ENCODE assay signal across 19 cellular contexts in the genomic region with DNA sequence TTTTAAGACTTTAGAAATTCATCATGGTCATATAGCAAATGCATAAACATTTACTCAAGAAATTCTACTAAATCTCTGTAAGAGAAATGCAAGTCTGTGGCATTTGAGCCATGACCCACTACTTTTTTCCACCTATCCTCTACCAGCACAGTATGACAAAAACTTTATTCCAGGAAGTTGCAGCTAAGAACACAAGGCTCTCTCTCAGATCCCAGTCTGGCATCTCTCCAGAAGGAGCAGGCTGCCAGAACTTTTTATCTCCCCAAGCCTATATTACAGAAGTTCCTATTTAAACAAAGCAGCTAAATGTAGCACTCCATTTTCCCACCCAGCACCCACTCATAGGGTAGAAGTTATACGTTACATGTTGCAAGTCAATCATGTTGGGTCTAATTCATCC. TPM values are rescaled to one million over a fixed set of nuclear protein-coding genes. Genes with fewer than 3 reads are reported as not detected.
A peak's percentile ranks its signal among the peaks of the same experiment; 100 is the strongest.
DNase-seq lines count a peak whose midpoint lies in the region; FAIRE-seq and TF ChIP-seq lines count a peak whose summit lies in the region.
"Had no signal": no experiment of that assay in that cellular context is flagged by ENCODE, and none has a peak within 500 bp of the region (broad histone marks: within the 10 kb centered on the region; RNA-seq: fewer than 3 reads in every experiment).

No MANE protein-coding gene starts in this region.

- H3K4me3 Mint-ChIP-seq in activated CD4-positive, alpha-beta T cell treated with anti-CD3 and anti-CD28 coated beads, Interleukin-2, amount 10 ng/mL, durations not matched to agents 24 days and 14 days: no peak overlapping the region
- H3K4me3 Mint-ChIP-seq: effector memory CD8-positive, alpha-beta T cell; T-cell had no signal

- H3K4me1 ChIP-seq in endothelial cell of umbilical vein (ENCODE audit: control insufficient read depth, extremely low read depth, insufficient read depth, low read length): no peaks in the 10 kb centered on the region
- no peaks in the 10 kb centered on the region for H3K4me1 ChIP-seq in mesenchymal stem cell (ENCODE audit: control insufficient read depth, insufficient read depth, low read depth, low read length)
- H3K4me1 ChIP-seq in smooth muscle cell (ENCODE audit: low read depth): no peaks in the 10 kb centered on the region
- H3K4me1 ChIP-seq: suprapubic skin had no signal

- H3K14ac ChIP-seq in mesenchymal stem cell (ENCODE audit: low read length in 2 of 2): no peak overlapping the region

- no peak overlapping the region for H2BK12ac ChIP-seq in mesenchymal stem cell (ENCODE audit: low read length in 2 of 2)

- no peaks in the 10 kb centered on the region for H3K9me1 ChIP-seq in endothelial cell of umbilical vein (replicated peaks; ENCODE audit: control insufficient read depth, extremely low read depth, insufficient read depth, low read length)

- H3K36me3 ChIP-seq in endothelial cell of umbilical vein (ENCODE audit: control insufficient read depth in 2 of 2, extremely low read depth in 1 of 2, insufficient read depth in 2 of 2, low read length in 2 of 2): no peaks in the 10 kb centered on the region
- no peaks in the 10 kb centered on the region for H3K36me3 ChIP-seq in mesenchymal stem cell (ENCODE audit: control insufficient read depth in 1 of 2, insufficient read depth in 2 of 2, low read depth in 1 of 2, low read length in 2 of 2)
- H3K36me3 ChIP-seq in smooth muscle cell (ENCODE audit: low read depth): no peaks in the 10 kb centered on the region
- H3K36me3 ChIP-seq: suprapubic skin had no signal

- H3K27ac ChIP-seq in endothelial cell of umbilical vein (ENCODE audit: insufficient read depth, low read depth, low read length): no peak overlapping the region
- H3K27ac ChIP-seq in mesenchymal stem cell (ENCODE audit: low read length, poor library complexity, severe bottlenecking): no peak overlapping the region
- no peak overlapping the region for H3K27ac ChIP-seq in smooth muscle cell (ENCODE audit: low read depth)
- H3K27ac ChIP-seq: suprapubic skin had no signal

- H3F3A ChIP-seq in smooth muscle cell (ENCODE audit: low read depth): no peaks in the 10 kb centered on the region

- POLR2A ChIA-PET in endothelial cell of umbilical vein (lab: Charles Lee): no interaction called here

- no peak overlapping the region for H4K8ac ChIP-seq in mesenchymal stem cell (ENCODE audit: low read length)

- H2BK5ac ChIP-seq in mesenchymal stem cell (ENCODE audit: low read depth, low read length, poor library complexity, severe bottlenecking): no peak overlapping the region

- no peak overlapping the region for H3K4ac ChIP-seq in mesenchymal stem cell (ENCODE audit: low read depth in 1 of 2, low read length in 2 of 2)

- no peaks in the 10 kb centered on the region for H3K79me2 ChIP-seq in endothelial cell of umbilical vein (ENCODE audit: control insufficient read depth, insufficient read depth, low read length)
- no peaks in the 10 kb centered on the region for H3K79me2 ChIP-seq in smooth muscle cell (ENCODE audit: low read depth)

- no peak overlapping the region for H4K91ac ChIP-seq in mesenchymal stem cell (ENCODE audit: low read length)

- no peaks in the 10 kb centered on the region for H4K20me1 ChIP-seq in endothelial cell of umbilical vein (replicated peaks; ENCODE audit: control insufficient read depth, extremely low read depth, insufficient read depth, low read length)
- no peaks in the 10 kb centered on the region for H4K20me1 ChIP-seq in smooth muscle cell (ENCODE audit: low read depth)

- no peak overlapping the region for H3K23ac ChIP-seq in mesenchymal stem cell (ENCODE audit: low read length in 2 of 2)

- H3K27me3 Mint-ChIP-seq in activated CD4-positive, alpha-beta T cell treated with anti-CD3 and anti-CD28 coated beads, Interleukin-2, amount 10 ng/mL, durations not matched to agents 24 days and 14 days: no peaks in the 10 kb centered on the region
- H3K27me3 Mint-ChIP-seq: effector memory CD8-positive, alpha-beta T cell; T-cell had no signal

- no peaks in the 10 kb centered on the region for H3K9me3 Mint-ChIP-seq in activated CD4-positive, alpha-beta T cell treated with anti-CD3 and anti-CD28 coated beads, Interleukin-2, amount 10 ng/mL, durations not matched to agents 24 days and 14 days
- H3K9me3 Mint-ChIP-seq: effector memory CD8-positive, alpha-beta T cell had no signal

- no peaks in the 10 kb centered on the region for H3K27me3 ChIP-seq in endothelial cell of umbilical vein (ENCODE audit: control insufficient read depth in 2 of 2, insufficient read depth in 2 of 2, low read length in 2 of 2)
- no peaks in the 10 kb centered on the region for H3K27me3 ChIP-seq in mesenchymal stem cell (ENCODE audit: control insufficient read depth in 1 of 2, insufficient read depth in 1 of 2, low read length in 2 of 2)
- no peaks in the 10 kb centered on the region for H3K27me3 ChIP-seq in smooth muscle cell (ENCODE audit: low read depth)
- H3K27me3 ChIP-seq: suprapubic skin had no signal

- H2AFZ ChIP-seq in endothelial cell of umbilical vein (ENCODE audit: low read depth, low read length): no peak overlapping the region
- no peak overlapping the region for H2AFZ ChIP-seq in mesenchymal stem cell (ENCODE audit: low read depth, low read length)
- H2AFZ ChIP-seq in smooth muscle cell (ENCODE audit: low read depth): no peak overlapping the region

- CTCF ChIA-PET in endothelial cell of umbilical vein (lab: Charles Lee): interaction anchor here (1.0 to 1.6 kb wide), 3 partner anchors 9 to 30 kb away, joined by 3 to 11 read pairs (median 3); no protein-coding TSS in a partner anchor

- no peak for TF ChIP-seq CTCF in endothelial cell of umbilical vein (IDR thresholded peaks at IDR 0.05; ENCODE audit: extremely low read depth in 1 of 2, insufficient read depth in 1 of 2, low read depth in 1 of 2, low read length in 2 of 2)
- no peak for TF ChIP-seq CTCF in smooth muscle cell (IDR thresholded peaks at IDR 0.05; ENCODE audit: borderline replicate concordance, insufficient read depth, poor library complexity, severe bottlenecking)

- H3K4me3 ChIP-seq in endothelial cell of umbilical vein (replicated peaks in 1 of 3; ENCODE audit: insufficient read depth in 1 of 3, low read depth in 1 of 3, low read length in 3 of 3) (no peak overlapping the region), mesenchymal stem cell (ENCODE audit: insufficient read depth in 1 of 2, low read depth in 1 of 2, low read length in 2 of 2) (no peak overlapping the region), smooth muscle cell (no peak overlapping the region)
- H3K4me3 ChIP-seq: suprapubic skin had no signal

- no peak overlapping the region for H3K27ac Mint-ChIP-seq in activated CD4-positive, alpha-beta T cell treated with anti-CD3 and anti-CD28 coated beads, Interleukin-2, amount 10 ng/mL, durations not matched to agents 24 days and 14 days
- H3K27ac Mint-ChIP-seq: effector memory CD8-positive, alpha-beta T cell; T-cell had no signal

- no peaks in the 10 kb centered on the region for H3K36me3 Mint-ChIP-seq in activated CD4-positive, alpha-beta T cell treated with anti-CD3 and anti-CD28 coated beads, Interleukin-2, amount 10 ng/mL, durations not matched to agents 24 days and 14 days (ENCODE audit: low read depth)
- H3K36me3 Mint-ChIP-seq: T-cell had no signal

- no peak overlapping the region for H2BK120ac ChIP-seq in mesenchymal stem cell (ENCODE audit: low read depth, low read length)

- FAIRE-seq in endothelial cell of umbilical vein (lab: Jason Lieb, UNC): no peak
- FAIRE-seq: bronchial epithelial cell, RCC 7860 had no signal

- H3K79me1 ChIP-seq in mesenchymal stem cell (replicated peaks; ENCODE audit: low read length, poor library complexity, severe bottlenecking): no peaks in the 10 kb centered on the region

- intact Hi-C loops in endothelial cell of umbilical vein (cut with micrococcal nuclease): no loop called here
- intact Hi-C loops in activated CD4-positive, alpha-beta T cell treated with anti-CD3 and anti-CD28 coated beads, Interleukin-2, amount 10 ng/mL, durations not matched to agents 24 days and 14 days (cut with micrococcal nuclease): no loop called here

- H3K9me3 ChIP-seq in endothelial cell of umbilical vein (replicated peaks; ENCODE audit: control insufficient read depth, insufficient read depth, low read length) (no peaks in the 10 kb centered on the region), mesenchymal stem cell (ENCODE audit: control insufficient read depth, low read length) (peaks cover 1% of the 10 kb centered on the region), smooth muscle cell (replicated peaks; ENCODE audit: low read depth) (no peaks in the 10 kb centered on the region)
- H3K9me3 ChIP-seq: suprapubic skin had no signal

- 93% methylated on average over 1 of the region's 1 CpG for WGBS in mesenchymal stem cell
- WGBS in smooth muscle cell (ENCODE audit: low lambda C conversion rate): 25% methylated on average over 1 of the region's 1 CpG

- H3K18ac ChIP-seq in mesenchymal stem cell (ENCODE audit: low read depth in 1 of 2, low read length in 2 of 2): no peak overlapping the region

- DNase-seq in A172 (ENCODE audit: low spot score): peak; percentile 11
- peak; percentile 65 for DNase-seq in OCI-M1 (lab: John Stamatoyannopoulos, UW)
- peak; percentile 46 for DNase-seq in endothelial cell of umbilical vein (ENCODE audit: low read depth, low spot score)
- peak; percentile 28 for DNase-seq in mesenchymal stem cell
- DNase-seq in SW 1271 (lab: John Stamatoyannopoulos, UW): no peak
- no peak for DNase-seq in smooth muscle cell (lab: John Stamatoyannopoulos, UW; ENCODE audit: unreplicated experiment)
- no peak for DNase-seq in NCI-H526 treated with DMSO at 0.1 percent for 48 hours (lab: John Stamatoyannopoulos, UW)
- no peak for DNase-seq in activated CD4-positive, alpha-beta T cell treated with anti-CD3 and anti-CD28 coated beads, Interleukin-2, amount 10 ng/mL, durations not matched to agents 24 days and 14 days
- DNase-seq: activated CD4-positive, CD25-positive, alpha-beta regulatory T cell treated with anti-CD3 and anti-CD28 coated beads, Interleukin-2, amount 50 U/mL, for 72 hours; activated naive CD4-positive, alpha-beta T cell; effector memory CD8-positive, alpha-beta T cell; islet precursor cell; NCI-H187; NCI-H526; T-cell had no signal

- H3K9ac ChIP-seq in endothelial cell of umbilical vein (replicated peaks; ENCODE audit: extremely low read depth, insufficient read depth, low read length) (no peak overlapping the region), mesenchymal stem cell (ENCODE audit: low read length) (no peak overlapping the region), smooth muscle cell (ENCODE audit: low read depth) (no peak overlapping the region)

- H3K4me1 Mint-ChIP-seq in activated CD4-positive, alpha-beta T cell treated with anti-CD3 and anti-CD28 coated beads, Interleukin-2, amount 10 ng/mL, durations not matched to agents 24 days and 14 days: no peaks in the 10 kb centered on the region
- H3K4me1 Mint-ChIP-seq: T-cell had no signal

- H2BK15ac ChIP-seq in mesenchymal stem cell (ENCODE audit: low read depth, poor library complexity, severe bottlenecking): no peak overlapping the region

- no peak for TF ChIP-seq POLR2A in endothelial cell of umbilical vein (IDR thresholded peaks at IDR 0.05; ENCODE audit: low read depth, low read length)

- no TSS peak for BruUV-seq in endothelial cell of umbilical vein (replicated peaks; lab: Mats Ljungman, UMichigan)

- H3K4me2 ChIP-seq in endothelial cell of umbilical vein (ENCODE audit: insufficient read depth, low read length) (no peak overlapping the region), mesenchymal stem cell (ENCODE audit: low read length, poor library complexity, severe bottlenecking) (no peak overlapping the region), smooth muscle cell (no peak overlapping the region)

- H2AK5ac ChIP-seq in mesenchymal stem cell (ENCODE audit: low read length, severe bottlenecking): no peak overlapping the region

- dilution Hi-C loops in endothelial cell of umbilical vein (cut with MboI; ENCODE audit: extremely low pct_ligation_motif_present, low sequenced_read_pairs): no loop called here

RNA-seq across cellular contexts. Expression of a gene that starts 49.3 kb away (rescaled TPM):
- not detected in 2 replicates for total RNA-seq in A172 (2014; rRNA removed; shearing (Covaris generic))
- total RNA-seq in endothelial cell of umbilical vein (1.2 TPM in 1 of 2 replicates, not detected in the other), smooth muscle cell (31.8 and 35.5 TPM in 2 replicates)
- polyA plus RNA-seq in endothelial cell of umbilical vein (not detected in 2 replicates), smooth muscle cell (1.6 and 7.2 TPM in 2 replicates)
- polyA plus RNA-seq in endothelial cell of umbilical vein (2011; cell fraction: cytosol; rRNA removed): not detected in 2 replicates
- polyA plus RNA-seq in endothelial cell of umbilical vein (2011; cell fraction: nucleus; rRNA removed): 0.11 and 0.20 TPM in 2 replicates
- polyA plus RNA-seq in endothelial cell of umbilical vein (2012): not detected in 2 replicates
- not detected in 2 replicates for polyA minus RNA-seq in endothelial cell of umbilical vein
- polyA minus RNA-seq in endothelial cell of umbilical vein (2011; cell fraction: cytosol; rRNA and poly(A)+ RNA removed): 23.6 TPM
- 0.82 and 1.2 TPM in 2 replicates for polyA minus RNA-seq in endothelial cell of umbilical vein (2011; cell fraction: nucleus; rRNA and poly(A)+ RNA removed)
- polyA plus RNA-seq in mesenchymal stem cell (2013, experiment 1 of 2): not detected
- not detected for polyA plus RNA-seq in mesenchymal stem cell (2013, experiment 2 of 2)
- total RNA-seq in activated CD4-positive, alpha-beta T cell treated with anti-CD3 and anti-CD28 coated beads, Interleukin-2, amount 10 ng/mL, durations not matched to agents 24 days and 14 days: not detected in 2 replicates
- total RNA-seq: mononuclear cell had no signal

Comparison
In these comparisons a context has a peak if more than half of its experiments do, and no peak if none do; other contexts are left out.
1. DNase-seq: peak in A172 (single experiment), OCI-M1 (single experiment), endothelial cell of umbilical vein (single experiment) and mesenchymal stem cell (single experiment); none in SW 1271 (0 of 2), smooth muscle cell (single experiment), NCI-H526 treated with DMSO at 0.1 percent for 48 hours (single experiment) and activated CD4-positive, alpha-beta T cell treated with anti-CD3 and anti-CD28 coated beads, Interleukin-2, amount 10 ng/mL, durations not matched to agents 24 days and 14 days (single experiment).
2. RNA of a gene that starts 49.3 kb away (total RNA-seq): 31.8 to 35.5 TPM in smooth muscle cell; 1.2 TPM in endothelial cell of umbilical vein, not detected in A172 and not detected in activated CD4-positive, alpha-beta T cell treated with anti-CD3 and anti-CD28 coated beads, Interleukin-2, amount 10 ng/mL, durations not matched to agents 24 days and 14 days; every median in the first group is over 10 times any median in the second.